Comparison of ENCODE assay signal across 8 cellular contexts in genomic region chr21:36964832-36965719, GRCh38. TPM values are rescaled to one million over a fixed set of nuclear protein-coding genes. Genes with fewer than 3 reads are reported as not detected.
DNase-seq lines count a peak whose midpoint lies in the region; ATAC-seq and TF ChIP-seq lines count a peak whose summit lies in the region.

No MANE protein-coding gene starts in this region.

- H3K27me3 ChIP-seq in H9 (ENCODE audit: insufficient read depth, low read length), result no peaks in the 10 kb centered on the region
- H3K27me3 ChIP-seq in WERI-Rb-1 (ENCODE audit: insufficient read depth, low read depth, severe bottlenecking), result no peaks in the 10 kb centered on the region
- no peaks in the 10 kb centered on the region for H3K27me3 ChIP-seq in hepatocyte
- H3K27me3 ChIP-seq in heart right ventricle, result no peaks in the 10 kb centered on the region

- H3K9me3 ChIP-seq in H9 (ENCODE audit: control insufficient read depth, low read depth, low read length) (no peaks in the 10 kb centered on the region), WERI-Rb-1 (ENCODE audit: severe bottlenecking) (no peaks in the 10 kb centered on the region), hepatocyte (ENCODE audit: low read depth) (no peaks in the 10 kb centered on the region), heart right ventricle (no peaks in the 10 kb centered on the region)

- peaks cover 0 to 11% (median 4%) of the 10 kb centered on the region in 3 experiments; a peak in 5 of 7 replicates for H3K36me3 Mint-ChIP-seq in H9 (ENCODE audit: insufficient read depth in 1 of 3, low read depth in 3 of 3)

- H3K79me2 ChIP-seq in H9 (ENCODE audit: insufficient read depth, low read length) (no peaks in the 10 kb centered on the region), hepatocyte (peaks cover 5% of the 10 kb centered on the region)

- H3K27ac ChIP-seq in 22Rv1 (peak overlapping the region; percentile 84), H9 (ENCODE audit: insufficient read length, low read depth, low read length) (no peak overlapping the region), WERI-Rb-1 (peak overlapping the region; percentile 92), hepatocyte (peak overlapping the region; percentile 98), heart right ventricle (no peak overlapping the region)

- no peak overlapping the region for H2BK5ac ChIP-seq in H9 (ENCODE audit: insufficient read length, low read length)

- H2BK12ac ChIP-seq in H9 (ENCODE audit: insufficient read length, low read depth, low read length), result no peak overlapping the region

- H3K4ac ChIP-seq in H9 (ENCODE audit: low read depth, low read length), result no peak overlapping the region

- no peaks in the 10 kb centered on the region for H3K27me3 Mint-ChIP-seq in H9 (ENCODE audit: low read depth)

- H3K4me3 ChIP-seq in WERI-Rb-1 (ENCODE audit: low read depth, low read length), result peak overlapping the region; percentile 89
- H3K4me3 ChIP-seq in hepatocyte, result peak overlapping the region; percentile 92
- H3K4me3 ChIP-seq in heart right ventricle, result peak overlapping the region in 3 of 10 donors; percentile 76 to 84 (median 76)

- no peak for TF ChIP-seq CTCF in 22Rv1 (IDR thresholded peaks at IDR 0.05)
- TF ChIP-seq CTCF in H9 (conservative IDR thresholded peaks at IDR 0.05), result no peak
- TF ChIP-seq CTCF in WERI-Rb-1 (IDR thresholded peaks at IDR 0.05; ENCODE audit: low read depth, low read length), result no peak
- TF ChIP-seq CTCF in hepatocyte (IDR thresholded peaks at IDR 0.05; ENCODE audit: poor library complexity), result no peak
- TF ChIP-seq CTCF in heart right ventricle (IDR thresholded peaks at IDR 0.05), result no peak

- H2AFZ ChIP-seq in H9 (ENCODE audit: low read length) (no peak overlapping the region), hepatocyte (no peak overlapping the region)

- no peak for DNase-seq in H9
- DNase-seq in WERI-Rb-1, result no peak
- DNase-seq in hepatocyte (ENCODE audit: low spot score), result no peak
- DNase-seq in stimulated activated CD4-positive, alpha-beta T cell treated with anti-CD3 and anti-CD28 coated beads, Interleukin-2, amount 100 ng/mL, for 48 hours, result no peak
- no peak for DNase-seq in heart right ventricle
- no peak for DNase-seq in activated CD4-positive, alpha-beta T cell treated with anti-CD3 and anti-CD28 coated beads, Interleukin-2, amount 50 U/mL, for 4 hours

- H2AK5ac ChIP-seq in H9 (ENCODE audit: insufficient read length, low read length), result no peak overlapping the region

- no peaks in the 10 kb centered on the region for H3K79me1 ChIP-seq in H9 (ENCODE audit: insufficient read depth, low read depth, low read length, poor library complexity, severe bottlenecking)

- H3K4me2 ChIP-seq in H9 (ENCODE audit: insufficient read depth, insufficient read length, low read length), result no peak overlapping the region
- peak overlapping the region; percentile 97 for H3K4me2 ChIP-seq in hepatocyte

- no peak overlapping the region for H2BK20ac ChIP-seq in H9 (ENCODE audit: low read depth, low read length, poor library complexity, severe bottlenecking)

- H3K23me2 ChIP-seq in H9 (ENCODE audit: insufficient read length, low read depth, low read length, poor library complexity, severe bottlenecking), result peaks cover 3% of the 10 kb centered on the region

- H3K9me2 ChIP-seq in hepatocyte (replicated peaks; ENCODE audit: insufficient read depth), result no peaks in the 10 kb centered on the region

- no peak overlapping the region for H3K23ac ChIP-seq in H9 (ENCODE audit: insufficient read length, low read depth, low read length)

- H3K56ac ChIP-seq in H9 (ENCODE audit: insufficient read length, low read depth, low read length), result no peak overlapping the region

- peak overlapping the region; percentile 63 to 78 for H3K4me3 Mint-ChIP-seq in H9

- intact Hi-C loops in heart right ventricle (cut with DNase I), result loop anchor here in 2 of 10 donors (5.0 to 10.0 kb wide), 2 partner anchors 107 to 110 kb away; partner anchors contain the start of genes PIGP (in 2 of the 2) and TTC3 (in 2 of the 2)

- no peak overlapping the region for H3K14ac ChIP-seq in H9 (ENCODE audit: insufficient read depth, low read length)

- H3K4me1 Mint-ChIP-seq in H9, result peaks cover 15 to 17% of the 10 kb centered on the region in 2 experiments

- H4K20me1 ChIP-seq in H9 (ENCODE audit: control insufficient read depth, insufficient read depth, insufficient read length), result no peaks in the 10 kb centered on the region
- no peaks in the 10 kb centered on the region for H4K20me1 ChIP-seq in hepatocyte (ENCODE audit: insufficient read depth, poor library complexity, severe bottlenecking)

- H4K8ac ChIP-seq in H9 (replicated peaks; ENCODE audit: insufficient read length, low read depth, low read length), result no peak overlapping the region

- peak overlapping the region in 1 of 3 experiments; percentile 71; a peak in 1 of 7 replicates for H3K27ac Mint-ChIP-seq in H9

- no CpG with 5 or more reads among the region's 8 CpGs for WGBS in H9 (ENCODE audit: extremely low coverage, insufficient read length, low lambda C conversion rate)
- WGBS in hepatocyte (ENCODE audit: low lambda C conversion rate, missing lambda C conversion rate), result 82% methylated on average over 8 of the region's 8 CpGs
- WGBS in heart right ventricle, 2 donors, result 89 to 91% methylated on average over 8 of the region's 8 CpGs

- no peak overlapping the region for H3T11ph ChIP-seq in H9 (ENCODE audit: low read length)

- H3K9me3 Mint-ChIP-seq in H9, result no peaks in the 10 kb centered on the region

- H3K36me3 ChIP-seq in WERI-Rb-1, result peaks cover 28% of the 10 kb centered on the region
- no peaks in the 10 kb centered on the region for H3K36me3 ChIP-seq in hepatocyte (replicated peaks; ENCODE audit: insufficient read depth, low read depth)
- H3K36me3 ChIP-seq in heart right ventricle, result peaks cover 0 to 18% (median 0%) of the 10 kb centered on the region in 9 donors

- H2BK15ac ChIP-seq in H9 (ENCODE audit: low read depth, low read length), result no peak overlapping the region

- H4K5ac ChIP-seq in H9 (ENCODE audit: insufficient read length, low read depth, low read length), result no peak overlapping the region

- H3K18ac ChIP-seq in H9 (ENCODE audit: insufficient read length, low read depth, low read length), result no peak overlapping the region

- H3K4me1 ChIP-seq in H9 (ENCODE audit: insufficient read depth, low read length) (no peaks in the 10 kb centered on the region), hepatocyte (ENCODE audit: insufficient read depth) (peaks cover 7% of the 10 kb centered on the region), heart right ventricle (peaks cover 0 to 18% (median 7%) of the 10 kb centered on the region in 9 donors)

- no peak overlapping the region for H2BK120ac ChIP-seq in H9 (ENCODE audit: low read depth, low read length, poor library complexity, severe bottlenecking)

- ATAC-seq in GM18519 (IDR thresholded peaks at IDR 0.05; ENCODE audit: low FRiP score, unreplicated experiment) (no peak), heart right ventricle (no peak)

- no peak overlapping the region for H4K91ac ChIP-seq in H9 (ENCODE audit: insufficient read length, low read depth, low read length)

- no peak overlapping the region for H3K9ac ChIP-seq in H9 (ENCODE audit: extremely low read depth, insufficient read length, low read length)

RNA-seq across cellular contexts. Expression of gene HLCS, which starts 1.4 kb away (rescaled TPM):
- total RNA-seq in H9 (2021), result 12.7 and 14.1 TPM in 2 replicates
- 16.7 and 30.4 TPM in 2 replicates for total RNA-seq in hepatocyte
- 9.2 and 10.6 TPM in 2 replicates for polyA plus RNA-seq in hepatocyte
- 1 to 10 TPM; 5.0 to 9.6 (median 7.5) TPM for total RNA-seq in heart right ventricle
- 1 to 10 TPM; 2.0 to 2.5 TPM for polyA plus RNA-seq in heart right ventricle

RNA-seq across cellular contexts. Expression of gene RIPPLY3, which starts 41.4 kb away (rescaled TPM):
- 1.7 and 1.9 TPM in 2 replicates for total RNA-seq in H9 (2021)
- 0.17 TPM in 1 of 2 replicates, not detected in the other for total RNA-seq in hepatocyte
- 0.11 and 1.0 TPM in 2 replicates for polyA plus RNA-seq in hepatocyte
- total RNA-seq in heart right ventricle, result not detected
- polyA plus RNA-seq in heart right ventricle, result under 1 TPM in 1 of 2 donors, not detected in 1; 0.03 TPM

Comparison
In these comparisons a context has a peak if more than half of its experiments do, and no peak if none do; other contexts are left out.
1. H3K27ac ChIP-seq: peak in 22Rv1 (single experiment), WERI-Rb-1 (single experiment) and hepatocyte (single experiment); none in H9 (single experiment) and heart right ventricle (0 of 10).